1 cellular context compared by ENCODE assay signal in genomic region chr16:67155305-67156145, GRCh38.
A peak's percentile ranks its signal among the peaks of the same experiment; 100 is the strongest.
TF ChIP-seq lines count a peak whose summit lies in the region.

No MANE protein-coding gene starts in this region.

TF ChIP-seq in HepG2, 621 proteins besides CTCF, POLR2A, EP300 and RAD21 (continued from another document):
- TF ChIP-seq, protein P1, sequence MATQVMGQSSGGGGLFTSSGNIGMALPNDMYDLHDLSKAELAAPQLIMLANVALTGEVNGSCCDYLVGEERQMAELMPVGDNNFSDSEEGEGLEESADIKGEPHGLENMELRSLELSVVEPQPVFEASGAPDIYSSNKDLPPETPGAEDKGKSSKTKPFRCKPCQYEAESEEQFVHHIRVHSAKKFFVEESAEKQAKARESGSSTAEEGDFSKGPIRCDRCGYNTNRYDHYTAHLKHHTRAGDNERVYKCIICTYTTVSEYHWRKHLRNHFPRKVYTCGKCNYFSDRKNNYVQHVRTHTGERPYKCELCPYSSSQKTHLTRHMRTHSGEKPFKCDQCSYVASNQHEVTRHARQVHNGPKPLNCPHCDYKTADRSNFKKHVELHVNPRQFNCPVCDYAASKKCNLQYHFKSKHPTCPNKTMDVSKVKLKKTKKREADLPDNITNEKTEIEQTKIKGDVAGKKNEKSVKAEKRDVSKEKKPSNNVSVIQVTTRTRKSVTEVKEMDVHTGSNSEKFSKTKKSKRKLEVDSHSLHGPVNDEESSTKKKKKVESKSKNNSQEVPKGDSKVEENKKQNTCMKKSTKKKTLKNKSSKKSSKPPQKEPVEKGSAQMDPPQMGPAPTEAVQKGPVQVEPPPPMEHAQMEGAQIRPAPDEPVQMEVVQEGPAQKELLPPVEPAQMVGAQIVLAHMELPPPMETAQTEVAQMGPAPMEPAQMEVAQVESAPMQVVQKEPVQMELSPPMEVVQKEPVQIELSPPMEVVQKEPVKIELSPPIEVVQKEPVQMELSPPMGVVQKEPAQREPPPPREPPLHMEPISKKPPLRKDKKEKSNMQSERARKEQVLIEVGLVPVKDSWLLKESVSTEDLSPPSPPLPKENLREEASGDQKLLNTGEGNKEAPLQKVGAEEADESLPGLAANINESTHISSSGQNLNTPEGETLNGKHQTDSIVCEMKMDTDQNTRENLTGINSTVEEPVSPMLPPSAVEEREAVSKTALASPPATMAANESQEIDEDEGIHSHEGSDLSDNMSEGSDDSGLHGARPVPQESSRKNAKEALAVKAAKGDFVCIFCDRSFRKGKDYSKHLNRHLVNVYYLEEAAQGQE (IDR thresholded peaks at IDR 0.05; ENCODE audit: borderline replicate concordance in 1 of 2, low read depth in 1 of 2, low read length in 2 of 2), result no peak
- TF ChIP-seq SP4 (CRISPR knock-in tag; IDR thresholded peaks at IDR 0.05) (peak; percentile 66), TP53 (CRISPR knock-in tag; conservative IDR thresholded peaks at IDR 0.05) (no peak), KLF12 (CRISPR knock-in tag; IDR thresholded peaks at IDR 0.05; ENCODE audit: borderline replicate concordance) (0 out of 2 replicates have a peak, but pooled peaks have one; percentile 70), ZNF570 (CRISPR knock-in tag; IDR thresholded peaks at IDR 0.05; ENCODE audit: borderline replicate concordance) (no peak), MXD4 (CRISPR knock-in tag; IDR thresholded peaks at IDR 0.05) (peak; percentile 67; the same call in 1 of the 2 replicates), ZNF788 (CRISPR knock-in tag; IDR thresholded peaks at IDR 0.05; ENCODE audit: borderline replicate concordance) (no peak), SMAD3 (CRISPR knock-in tag; IDR thresholded peaks at IDR 0.05) (no peak), ZNF790 (CRISPR knock-in tag; IDR thresholded peaks at IDR 0.05; ENCODE audit: borderline replicate concordance) (no peak), NFKB2 (CRISPR knock-in tag; IDR thresholded peaks at IDR 0.05; ENCODE audit: borderline replicate concordance) (no peak), ZFP62 (CRISPR knock-in tag; IDR thresholded peaks at IDR 0.05) (no peak), ZBTB3 (CRISPR knock-in tag; IDR thresholded peaks at IDR 0.05; ENCODE audit: borderline replicate concordance, low read depth) (0 out of 2 replicates have a peak, but pooled peaks have one; percentile 66), CCAR2 (optimal IDR thresholded peaks at IDR 0.05; ENCODE audit: low read depth, low read length) (no peak), PHF20 (CRISPR knock-in tag; IDR thresholded peaks at IDR 0.05) (peak; percentile 27; the same call in 1 of the 2 replicates), ZNF770 (CRISPR knock-in tag; IDR thresholded peaks at IDR 0.05) (0 out of 2 replicates have a peak, but pooled peaks have one; percentile 27), ZBTB38 (CRISPR knock-in tag; IDR thresholded peaks at IDR 0.05) (peak; percentile 91), FOSL2 (CRISPR knock-in tag; IDR thresholded peaks at IDR 0.05) (no peak; the same call in 1 of the 2 replicates), ZBTB42 (CRISPR knock-in tag; IDR thresholded peaks at IDR 0.05) (0 out of 2 replicates have a peak, but pooled peaks have one; percentile 44), CHD4 (IDR thresholded peaks at IDR 0.05; ENCODE audit: borderline replicate concordance, low read length) (no peak), NCOA2 (CRISPR knock-in tag; IDR thresholded peaks at IDR 0.05) (no peak), ZHX1 (CRISPR knock-in tag; IDR thresholded peaks at IDR 0.05; ENCODE audit: low read depth) (peak; percentile 81; the same call in 1 of the 2 replicates), ZNF563 (CRISPR knock-in tag; IDR thresholded peaks at IDR 0.05) (peak; percentile 82; the same call in 1 of the 2 replicates), ZNF589 (CRISPR knock-in tag; conservative IDR thresholded peaks at IDR 0.05) (no peak), MEIS2 (CRISPR knock-in tag; IDR thresholded peaks at IDR 0.05) (peak; percentile 81; the same call in 1 of the 2 replicates), DZIP1 (CRISPR knock-in tag; IDR thresholded peaks at IDR 0.05) (no peak), U2AF1 (optimal IDR thresholded peaks at IDR 0.05; ENCODE audit: low read depth, low read length) (no peak), KDM2A (CRISPR knock-in tag; IDR thresholded peaks at IDR 0.05; ENCODE audit: borderline replicate concordance, low read depth) (peak; percentile 76; the same call in 1 of the 2 replicates), PHF8 (CRISPR knock-in tag; IDR thresholded peaks at IDR 0.05) (peak; percentile 36; the same call in 1 of the 2 replicates), HOXA9 (CRISPR knock-in tag; IDR thresholded peaks at IDR 0.05; ENCODE audit: borderline replicate concordance) (no peak), ZNF468 (CRISPR knock-in tag; IDR thresholded peaks at IDR 0.05) (no peak), CREB3 (CRISPR knock-in tag; IDR thresholded peaks at IDR 0.05) (0 out of 2 replicates have a peak, but pooled peaks have one; percentile 20), ZNF557 (CRISPR knock-in tag; IDR thresholded peaks at IDR 0.05) (0 out of 2 replicates have a peak, but pooled peaks have one; percentile 46), HMG20B (CRISPR knock-in tag; conservative IDR thresholded peaks at IDR 0.05) (no peak), TBP (CRISPR knock-in tag; IDR thresholded peaks at IDR 0.05) (0 out of 2 replicates have a peak, but pooled peaks have one; percentile 82), DMTF1 (CRISPR knock-in tag; IDR thresholded peaks at IDR 0.05) (0 out of 2 replicates have a peak, but pooled peaks have one; percentile 55), KMT2B (CRISPR knock-in tag; IDR thresholded peaks at IDR 0.05) (no peak), ZNF121 (CRISPR knock-in tag; IDR thresholded peaks at IDR 0.05) (no peak), BHLHE40 (IDR thresholded peaks at IDR 0.05; ENCODE audit: low read length) (peak; percentile 69)
- TF ChIP-seq, protein P2, sequence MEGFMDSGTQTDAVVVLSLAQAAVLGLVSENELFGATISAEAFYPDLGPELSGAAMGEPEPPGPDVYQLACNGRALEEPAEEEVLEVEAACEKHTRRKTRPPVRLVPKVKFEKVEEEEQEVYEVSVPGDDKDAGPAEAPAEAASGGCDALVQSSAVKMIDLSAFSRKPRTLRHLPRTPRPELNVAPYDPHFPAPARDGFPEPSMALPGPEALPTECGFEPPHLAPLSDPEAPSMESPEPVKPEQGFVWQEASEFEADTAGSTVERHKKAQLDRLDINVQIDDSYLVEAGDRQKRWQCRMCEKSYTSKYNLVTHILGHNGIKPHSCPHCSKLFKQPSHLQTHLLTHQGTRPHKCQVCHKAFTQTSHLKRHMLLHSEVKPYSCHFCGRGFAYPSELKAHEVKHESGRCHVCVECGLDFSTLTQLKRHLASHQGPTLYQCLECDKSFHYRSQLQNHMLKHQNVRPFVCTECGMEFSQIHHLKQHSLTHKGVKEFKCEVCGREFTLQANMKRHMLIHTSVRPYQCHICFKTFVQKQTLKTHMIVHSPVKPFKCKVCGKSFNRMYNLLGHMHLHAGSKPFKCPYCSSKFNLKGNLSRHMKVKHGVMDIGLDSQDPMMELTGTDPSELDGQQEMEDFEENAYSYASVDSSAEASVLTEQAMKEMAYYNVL (CRISPR knock-in tag; IDR thresholded peaks at IDR 0.05; ENCODE audit: borderline replicate concordance), result peak; percentile 32; the same call in 1 of the 2 replicates
- TF ChIP-seq, protein P3, sequence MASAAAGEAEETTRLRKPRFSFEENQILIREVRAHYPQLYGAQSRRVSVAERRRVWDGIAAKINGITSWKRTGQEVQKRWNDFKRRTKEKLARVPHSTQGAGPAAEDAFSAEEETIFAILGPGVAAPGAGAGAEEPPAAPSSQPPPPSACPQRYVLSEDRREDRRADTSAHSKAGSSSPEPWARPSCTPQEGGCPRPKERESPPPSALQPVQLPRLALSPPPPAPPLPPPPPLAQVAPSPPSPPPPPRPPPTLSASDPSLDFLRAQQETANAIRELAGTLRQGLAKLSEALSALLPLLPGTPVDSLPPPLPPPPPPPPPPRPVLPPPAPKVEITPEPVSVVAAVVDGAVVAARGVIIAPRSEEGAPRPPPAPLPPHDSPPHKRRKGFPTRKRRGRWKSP (CRISPR knock-in tag; IDR thresholded peaks at IDR 0.05), result peak; percentile 66; the same call in 1 of the 2 replicates
- TF ChIP-seq, protein P4, sequence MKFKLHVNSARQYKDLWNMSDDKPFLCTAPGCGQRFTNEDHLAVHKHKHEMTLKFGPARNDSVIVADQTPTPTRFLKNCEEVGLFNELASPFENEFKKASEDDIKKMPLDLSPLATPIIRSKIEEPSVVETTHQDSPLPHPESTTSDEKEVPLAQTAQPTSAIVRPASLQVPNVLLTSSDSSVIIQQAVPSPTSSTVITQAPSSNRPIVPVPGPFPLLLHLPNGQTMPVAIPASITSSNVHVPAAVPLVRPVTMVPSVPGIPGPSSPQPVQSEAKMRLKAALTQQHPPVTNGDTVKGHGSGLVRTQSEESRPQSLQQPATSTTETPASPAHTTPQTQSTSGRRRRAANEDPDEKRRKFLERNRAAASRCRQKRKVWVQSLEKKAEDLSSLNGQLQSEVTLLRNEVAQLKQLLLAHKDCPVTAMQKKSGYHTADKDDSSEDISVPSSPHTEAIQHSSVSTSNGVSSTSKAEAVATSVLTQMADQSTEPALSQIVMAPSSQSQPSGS (CRISPR knock-in tag; IDR thresholded peaks at IDR 0.05), result no peak
